In genomic region chr11:12005061-12005460, GRCh38 we compare ENCODE assay signal across 22 cellular contexts. TPM values are rescaled to one million over a fixed set of nuclear protein-coding genes. Genes with fewer than 3 reads are reported as not detected.
DNase-seq lines count a peak whose midpoint lies in the region; ATAC-seq and TF ChIP-seq lines count a peak whose summit lies in the region.
"Had no signal": no experiment of that assay in that cellular context is flagged by ENCODE, and none has a peak within 500 bp of the region (broad histone marks: within the 10 kb centered on the region; RNA-seq: fewer than 3 reads in every experiment).

No MANE protein-coding gene starts in this region.

- POLR2A ChIA-PET in AG04450 (lab: Yijun Ruan, JAX) = interaction anchor here (0.6 to 1.1 kb wide), 3 partner anchors 28 to 1196 kb away, joined by 3 to 6 read pairs (median 3); partner anchors contain the start of gene EIF4G2

- no peaks in the 10 kb centered on the region for H3K9me3 Mint-ChIP-seq in activated naive CD4-positive, alpha-beta T cell treated with anti-CD3 and anti-CD28 coated beads, Interleukin-2, amount 50 U/mL, for 72 hours
- H3K9me3 Mint-ChIP-seq: activated CD4-positive, alpha-beta T cell treated with anti-CD3 and anti-CD28 coated beads, Interleukin-2, amount 10 ng/mL, durations not matched to agents 24 days and 14 days; activated naive CD8-positive, alpha-beta T cell treated with anti-CD3 and anti-CD28 coated beads for 36 hours; activated T-helper 17 cell treated with anti-CD3 and anti-CD28 coated beads, Interleukin-2, amount 50 U/mL, for 72 hours; CD4-positive, alpha-beta T cell; neural progenitor cell; T-helper 1 cell treated with Interleukin-12 subunit alpha and Interleukin-12 subunit beta and Interleukin-4 antibody, amounts not matched to agents 30 μg/mL and 1 μg/mL, for 36 hours had no signal

- ATAC-seq in RWPE2 (ENCODE audit: low read depth) (no peak), sciatic nerve (peak; percentile 29)
- ATAC-seq in activated naive CD4-positive, alpha-beta T cell treated with anti-CD3 and anti-CD28 coated beads, Interleukin-2, amount 50 U/mL, for 72 hours = no peak
- ATAC-seq: activated T-helper 17 cell treated with anti-CD3 and anti-CD28 coated beads, Interleukin-2, amount 50 U/mL, for 72 hours; gastroesophageal sphincter; left colon had no signal

- DNase-seq in AG04450 (ENCODE audit: low read depth, low spot score) = no peak
- DNase-seq in RWPE2 (ENCODE audit: low spot score) = no peak
- DNase-seq in fibroblast of gingiva (ENCODE audit: low read depth) = peak; percentile 34
- DNase-seq in sciatic nerve (ENCODE audit: low spot score) = no peak
- DNase-seq in EL = no peak
- DNase-seq in activated naive CD4-positive, alpha-beta T cell treated with anti-CD3 and anti-CD28 coated beads, Interleukin-2, amount 50 U/mL, for 72 hours (ENCODE audit: low spot score in 2 of 2) = no peak
- DNase-seq in occipital lobe (lab: John Stamatoyannopoulos, UW) = no peak
- DNase-seq: activated CD4-positive, alpha-beta T cell treated with anti-CD3 and anti-CD28 coated beads, Interleukin-2, amount 10 ng/mL, durations not matched to agents 24 days and 14 days; activated naive CD8-positive, alpha-beta T cell treated with anti-CD3 and anti-CD28 coated beads for 36 hours; brain microvascular endothelial cell; CD4-positive, alpha-beta T cell; cortex of kidney; GF-D8; left colon; NCI-H1417; NCI-H524 treated with DMSO at 0.1 percent for 48 hours; SIG-M5 had no signal

- CTCF ChIA-PET in AG04450 (lab: Charles Lee) = interaction anchor here (1.7 to 3.2 kb wide), 3 partner anchors 17 to 73 kb away, joined by 5 to 12 read pairs (median 10); no protein-coding TSS in a partner anchor

- peak overlapping the region; percentile 32 for H3K4me3 ChIP-seq in AG04450 (ENCODE audit: low read depth, low read length)
- H3K4me3 ChIP-seq in RWPE2 (ENCODE audit: severe bottlenecking) = no peak overlapping the region
- H3K4me3 ChIP-seq: gastroesophageal sphincter, neural progenitor cell had no signal

- peaks cover 30% of the 10 kb centered on the region for H3K4me1 ChIP-seq in RWPE2 (ENCODE audit: insufficient read depth, poor library complexity, severe bottlenecking)

- H3K27me3 ChIP-seq in AG04450 (ENCODE audit: control insufficient read depth, insufficient read depth, low read length) (no peaks in the 10 kb centered on the region), RWPE2 (ENCODE audit: insufficient read depth, poor library complexity, severe bottlenecking) (no peaks in the 10 kb centered on the region)
- H3K27me3 ChIP-seq: brain microvascular endothelial cell had no signal

- H3K9me3 ChIP-seq in AG04450 (ENCODE audit: control insufficient read depth, insufficient read depth, low read length) (no peaks in the 10 kb centered on the region), RWPE2 (ENCODE audit: severe bottlenecking) (no peaks in the 10 kb centered on the region)
- H3K9me3 ChIP-seq: gastroesophageal sphincter had no signal

- peak overlapping the region; percentile 25 for H3K27ac ChIP-seq in AG04450 (ENCODE audit: low read depth, low read length)
- H3K27ac ChIP-seq in RWPE2 (ENCODE audit: poor library complexity, severe bottlenecking) = peak overlapping the region; percentile 63
- H3K27ac ChIP-seq: brain microvascular endothelial cell, HL-60, neural progenitor cell had no signal

- TF ChIP-seq CTCF in AG04450 (IDR thresholded peaks at IDR 0.05; ENCODE audit: low read depth, low read length) (no peak), RWPE2 (IDR thresholded peaks at IDR 0.05; ENCODE audit: poor library complexity, severe bottlenecking) (no peak)

- intact Hi-C loops in sciatic nerve (cut with DNase I) = no loop called here

- no peaks in the 10 kb centered on the region for H3K36me3 Mint-ChIP-seq in activated naive CD4-positive, alpha-beta T cell treated with anti-CD3 and anti-CD28 coated beads, Interleukin-2, amount 50 U/mL, for 72 hours
- H3K36me3 Mint-ChIP-seq: activated naive CD8-positive, alpha-beta T cell treated with anti-CD3 and anti-CD28 coated beads for 36 hours had no signal

- H3K27ac Mint-ChIP-seq in activated naive CD4-positive, alpha-beta T cell treated with anti-CD3 and anti-CD28 coated beads, Interleukin-2, amount 50 U/mL, for 72 hours = no peak overlapping the region
- H3K27ac Mint-ChIP-seq: activated CD4-positive, alpha-beta T cell treated with anti-CD3 and anti-CD28 coated beads, Interleukin-2, amount 10 ng/mL, durations not matched to agents 24 days and 14 days; activated naive CD8-positive, alpha-beta T cell treated with anti-CD3 and anti-CD28 coated beads for 36 hours; activated T-helper 17 cell treated with anti-CD3 and anti-CD28 coated beads, Interleukin-2, amount 50 U/mL, for 72 hours; CD4-positive, alpha-beta T cell; neural progenitor cell; T-helper 1 cell treated with Interleukin-12 subunit alpha and Interleukin-12 subunit beta and Interleukin-4 antibody, amounts not matched to agents 30 μg/mL and 1 μg/mL, for 36 hours had no signal

- peaks cover 23% of the 10 kb centered on the region for H3K36me3 ChIP-seq in RWPE2 (ENCODE audit: low read depth)

RNA-seq across cellular contexts. Expression of gene DKK3, which starts 3.4 kb away (rescaled TPM):
- 928 and 935 TPM in 2 replicates for polyA plus RNA-seq in AG04450 (2011; rRNA removed)
- polyA minus RNA-seq in AG04450 (2011; rRNA and poly(A)+ RNA removed) = 350 and 365 TPM in 2 replicates
- total RNA-seq in sciatic nerve (201 TPM), occipital lobe (185 TPM)
- total RNA-seq in activated naive CD4-positive, alpha-beta T cell treated with anti-CD3 and anti-CD28 coated beads, Interleukin-2, amount 50 U/mL, for 72 hours = not detected
- total RNA-seq: activated CD4-positive, alpha-beta T cell treated with anti-CD3 and anti-CD28 coated beads, Interleukin-2, amount 10 ng/mL, durations not matched to agents 24 days and 14 days; activated T-helper 17 cell treated with anti-CD3 and anti-CD28 coated beads, Interleukin-2, amount 50 U/mL, for 72 hours had no signal

Comparison
In these comparisons a context has a peak if more than half of its experiments do, and no peak if none do; other contexts are left out.
1. RNA of gene DKK3, which starts 3.4 kb away (total RNA-seq): 201 TPM in sciatic nerve (single experiment) and 185 TPM in occipital lobe (single experiment); not detected in activated naive CD4-positive, alpha-beta T cell treated with anti-CD3 and anti-CD28 coated beads, Interleukin-2, amount 50 U/mL, for 72 hours; every median in the first group is over 100 times any median in the second.